36 cellular contexts compared by ENCODE assay signal in the genomic region with DNA sequence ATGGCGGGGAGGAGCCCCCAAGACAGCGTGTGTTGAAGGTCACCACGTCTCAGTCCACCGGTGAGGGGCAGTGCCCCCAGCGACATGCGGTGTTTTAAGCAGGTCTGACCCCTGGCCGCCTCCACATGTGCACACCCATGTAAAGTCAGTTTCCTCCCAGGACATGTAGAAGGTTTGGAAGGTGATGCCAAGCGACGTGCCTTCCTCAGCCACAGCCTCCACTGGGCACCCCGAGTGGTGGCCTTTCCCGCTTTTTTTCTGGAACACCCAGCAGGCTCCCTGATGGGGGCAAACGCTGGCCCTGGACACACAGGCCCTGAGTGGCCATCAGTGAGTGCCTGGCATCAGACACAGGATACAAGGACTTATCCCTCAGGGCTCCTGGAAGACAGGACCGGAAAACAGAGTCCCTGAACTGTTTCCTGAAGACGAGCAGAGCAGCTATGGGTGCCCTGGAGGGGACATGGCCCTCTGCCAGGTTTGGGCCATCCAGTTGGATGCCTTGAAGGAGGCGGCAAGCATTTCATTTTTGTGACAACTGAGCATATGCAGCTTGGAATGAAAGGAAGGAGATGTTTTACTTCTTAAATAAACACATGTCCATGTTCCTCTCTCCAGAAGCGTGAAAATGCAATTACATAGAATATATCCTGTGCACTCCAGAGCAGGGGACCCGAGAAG.
"Had no signal": no experiment of that assay in that cellular context is flagged by ENCODE, and none has a peak within 500 bp of the region (broad histone marks: within the 10 kb centered on the region; RNA-seq: fewer than 3 reads in every experiment).

No MANE protein-coding gene starts in this region.

- H3K27me3 ChIP-seq: ascending aorta, breast epithelium, cardiac muscle cell, foreskin keratinocyte, gastrocnemius medialis had no signal

- H3K4me3 ChIP-seq: ascending aorta, breast epithelium, cardiac muscle cell, coronary artery, dorsolateral prefrontal cortex, esophagus muscularis mucosa, gastrocnemius medialis had no signal

- H3K9me3 ChIP-seq: ascending aorta, breast epithelium, esophagus muscularis mucosa, gastrocnemius medialis had no signal

- H3K27me3 Mint-ChIP-seq: activated CD4-positive, alpha-beta memory T cell treated with anti-CD3 and anti-CD28 coated beads for 36 hours; activated CD4-positive, alpha-beta T cell treated with anti-CD3 and anti-CD28 coated beads for 36 hours; activated CD4-positive, alpha-beta T cell treated with anti-CD3 and anti-CD28 coated beads, Interleukin-2, amount 10 ng/mL, durations not matched to agents 24 days and 14 days; activated CD8-positive, alpha-beta memory T cell treated with anti-CD3 and anti-CD28 coated beads, Interleukin-2, amount 10 ng/mL, durations not matched to agents 7 days and 5 days; activated naive CD8-positive, alpha-beta T cell treated with anti-CD3 and anti-CD28 coated beads, Interleukin-2, amount 10 ng/mL, durations not matched to agents 7 days and 5 days; dendritic cell treated with granulocyte-macrophage colony-stimulating factor and Interleukin-4, amounts not matched to agents 40 ng/mL and 50 ng/mL, for 4 days; effector memory CD8-positive, alpha-beta T cell; T-helper 17 cell had no signal

- ATAC-seq: activated CD4-positive, alpha-beta T cell treated with anti-CD3 and anti-CD28 coated beads for 36 hours; activated CD8-positive, alpha-beta memory T cell treated with anti-CD3 and anti-CD28 coated beads, Interleukin-2, amount 10 ng/mL, durations not matched to agents 7 days and 5 days; activated CD8-positive, alpha-beta T cell treated with anti-CD3 and anti-CD28 coated beads, Interleukin-2, amount 10 ng/mL, durations not matched to agents 7 days and 5 days; activated naive CD4-positive, alpha-beta T cell treated with anti-CD3 and anti-CD28 coated beads, Interleukin-2, amount 50 U/mL, for 72 hours; effector memory CD8-positive, alpha-beta T cell; foreskin keratinocyte; gastrocnemius medialis; T-helper 17 cell had no signal

- H3K36me3 Mint-ChIP-seq: activated CD4-positive, alpha-beta memory T cell treated with anti-CD3 and anti-CD28 coated beads for 36 hours; activated naive CD4-positive, alpha-beta T cell treated with anti-CD3 and anti-CD28 coated beads, Interleukin-2, amount 50 U/mL, for 72 hours; activated naive CD8-positive, alpha-beta T cell treated with anti-CD3 and anti-CD28 coated beads, Interleukin-2, amount 10 ng/mL, durations not matched to agents 7 days and 5 days; brain had no signal

- DNase-seq: activated CD4-positive, alpha-beta memory T cell treated with anti-CD3 and anti-CD28 coated beads for 36 hours; activated CD4-positive, alpha-beta T cell treated with anti-CD3 and anti-CD28 coated beads for 36 hours; activated CD4-positive, alpha-beta T cell treated with anti-CD3 and anti-CD28 coated beads, Interleukin-2, amount 10 ng/mL, durations not matched to agents 24 days and 14 days; activated CD4-positive, CD25-positive, alpha-beta regulatory T cell; activated CD4-positive, CD25-positive, alpha-beta regulatory T cell treated with anti-CD3 and anti-CD28 coated beads, Interleukin-2, amount 50 U/mL, for 72 hours; activated CD8-positive, alpha-beta memory T cell treated with anti-CD3 and anti-CD28 coated beads, Interleukin-2, amount 10 ng/mL, durations not matched to agents 7 days and 5 days; activated CD8-positive, alpha-beta memory T cell treated with anti-CD3 and anti-CD28 coated beads, Interleukin-2, amount 50 U/mL, for 4 hours; activated CD8-positive, alpha-beta T cell treated with anti-CD3 and anti-CD28 coated beads, Interleukin-2, amount 10 ng/mL, durations not matched to agents 7 days and 5 days; activated naive CD4-positive, alpha-beta T cell treated with anti-CD3 and anti-CD28 coated beads for 36 hours; activated naive CD8-positive, alpha-beta T cell treated with anti-CD3 and anti-CD28 coated beads, Interleukin-2, amount 10 ng/mL, durations not matched to agents 7 days and 5 days; activated T-cell treated with anti-CD3 and anti-CD28 coated beads, Interleukin-2, amount 50 U/mL, for 1 hour; activated T-cell treated with anti-CD3 and anti-CD28 coated beads, Interleukin-2, amount 50 U/mL, for 48 hours; central memory CD4-positive, alpha-beta T cell; cerebellar nuclear complex; dorsolateral prefrontal cortex; effector CD4-positive, alpha-beta T cell; effector memory CD8-positive, alpha-beta T cell; erythroblast; foreskin keratinocyte; gastrocnemius medialis; glutamatergic neuron; T-helper 1 cell; T-helper 17 cell; T1000; WERI-Rb-1 had no signal

- H3K36me3 ChIP-seq: ascending aorta, breast epithelium, cardiac muscle cell, esophagus muscularis mucosa, gastrocnemius medialis, WERI-Rb-1 had no signal

- H3K4me1 ChIP-seq: ascending aorta, breast epithelium, esophagus muscularis mucosa, foreskin keratinocyte, gastrocnemius medialis had no signal

- H3K4me3 Mint-ChIP-seq: activated CD4-positive, alpha-beta memory T cell treated with anti-CD3 and anti-CD28 coated beads for 36 hours; activated CD4-positive, alpha-beta T cell treated with anti-CD3 and anti-CD28 coated beads for 36 hours; activated CD4-positive, alpha-beta T cell treated with anti-CD3 and anti-CD28 coated beads, Interleukin-2, amount 10 ng/mL, durations not matched to agents 24 days and 14 days; activated CD8-positive, alpha-beta memory T cell treated with anti-CD3 and anti-CD28 coated beads, Interleukin-2, amount 10 ng/mL, durations not matched to agents 7 days and 5 days; activated CD8-positive, alpha-beta T cell treated with anti-CD3 and anti-CD28 coated beads, Interleukin-2, amount 10 ng/mL, durations not matched to agents 7 days and 5 days; activated naive CD4-positive, alpha-beta T cell treated with anti-CD3 and anti-CD28 coated beads for 36 hours; activated naive CD8-positive, alpha-beta T cell treated with anti-CD3 and anti-CD28 coated beads, Interleukin-2, amount 10 ng/mL, durations not matched to agents 7 days and 5 days; activated T-helper 1 cell treated with anti-CD3 and anti-CD28 coated beads, Interleukin-12 subunit alpha, Interleukin-12 subunit beta, Interleukin-2, Interleukin-4 antibody, amounts not matched to agents 30 ng/mL and 10 ng/mL and 1 ng/mL, durations not matched to agents 14 hours and 24 hours and 36 hours; brain; dendritic cell treated with granulocyte-macrophage colony-stimulating factor and Interleukin-4, amounts not matched to agents 40 ng/mL and 50 ng/mL, for 4 days; effector memory CD8-positive, alpha-beta T cell; T-helper 17 cell; T-helper 2 cell treated with Interferon-gamma antibody and Interleukin-4, amounts not matched to agents 5 μg/mL and 100 μg/mL, for 36 hours had no signal

- H3K27ac Mint-ChIP-seq: activated CD4-positive, alpha-beta memory T cell treated with anti-CD3 and anti-CD28 coated beads for 36 hours; activated CD4-positive, alpha-beta T cell treated with anti-CD3 and anti-CD28 coated beads for 36 hours; activated CD4-positive, alpha-beta T cell treated with anti-CD3 and anti-CD28 coated beads, Interleukin-2, amount 10 ng/mL, durations not matched to agents 24 days and 14 days; activated CD8-positive, alpha-beta memory T cell treated with anti-CD3 and anti-CD28 coated beads, Interleukin-2, amount 10 ng/mL, durations not matched to agents 7 days and 5 days; activated CD8-positive, alpha-beta T cell treated with anti-CD3 and anti-CD28 coated beads, Interleukin-2, amount 10 ng/mL, durations not matched to agents 7 days and 5 days; activated naive CD4-positive, alpha-beta T cell treated with anti-CD3 and anti-CD28 coated beads for 36 hours; activated naive CD4-positive, alpha-beta T cell treated with anti-CD3 and anti-CD28 coated beads, Interleukin-2, amount 50 U/mL, for 72 hours; activated naive CD8-positive, alpha-beta T cell treated with anti-CD3 and anti-CD28 coated beads, Interleukin-2, amount 10 ng/mL, durations not matched to agents 7 days and 5 days; activated T-helper 1 cell treated with anti-CD3 and anti-CD28 coated beads, Interleukin-12 subunit alpha, Interleukin-12 subunit beta, Interleukin-2, Interleukin-4 antibody, amounts not matched to agents 30 ng/mL and 10 ng/mL and 1 ng/mL, durations not matched to agents 14 hours and 24 hours and 36 hours; activated T-helper 2 cell treated with anti-CD3 and anti-CD28 coated beads, Interferon-gamma antibody, Interleukin-2, Interleukin-4, amounts not matched to agents 10 μg/mL and 5 μg/mL and 100 μg/mL, durations not matched to agents 14 hours and 24 hours and 36 hours; brain; dendritic cell treated with granulocyte-macrophage colony-stimulating factor and Interleukin-4, amounts not matched to agents 40 ng/mL and 50 ng/mL, for 4 days; effector memory CD8-positive, alpha-beta T cell; T-helper 17 cell; T-helper 2 cell treated with Interferon-gamma antibody and Interleukin-4, amounts not matched to agents 5 μg/mL and 100 μg/mL, for 36 hours had no signal

- H3K27ac ChIP-seq: ascending aorta, breast epithelium, cardiac muscle cell, coronary artery, dorsolateral prefrontal cortex, esophagus muscularis mucosa, foreskin keratinocyte, gastrocnemius medialis, WERI-Rb-1 had no signal

- H3K9me3 Mint-ChIP-seq: brain had no signal

- H3K4me1 Mint-ChIP-seq: activated CD4-positive, alpha-beta T cell treated with anti-CD3 and anti-CD28 coated beads for 36 hours; activated CD4-positive, alpha-beta T cell treated with anti-CD3 and anti-CD28 coated beads, Interleukin-2, amount 10 ng/mL, durations not matched to agents 24 days and 14 days; activated CD8-positive, alpha-beta memory T cell treated with anti-CD3 and anti-CD28 coated beads, Interleukin-2, amount 10 ng/mL, durations not matched to agents 7 days and 5 days; activated naive CD8-positive, alpha-beta T cell treated with anti-CD3 and anti-CD28 coated beads, Interleukin-2, amount 10 ng/mL, durations not matched to agents 7 days and 5 days; brain; T-helper 17 cell had no signal
